ENCODE assay signal across 8 cellular contexts in genomic region chr10:27360581-27361172, GRCh38.
DNase-seq lines count a peak whose midpoint lies in the region; ATAC-seq, FAIRE-seq and TF ChIP-seq lines count a peak whose summit lies in the region.

No MANE protein-coding gene starts in this region.

- H3K27ac ChIP-seq in A673 (ENCODE audit: low read depth, low read length, poor library complexity, severe bottlenecking) (no peak overlapping the region), WERI-Rb-1 (no peak overlapping the region), mammary epithelial cell (ENCODE audit: insufficient read depth, low read depth, low read length) (no peak overlapping the region), keratinocyte (ENCODE audit: control insufficient read depth, insufficient read depth, low read length) (no peak overlapping the region)

- H3K79me2 ChIP-seq in mammary epithelial cell (ENCODE audit: insufficient read depth, low read length): no peaks in the 10 kb centered on the region
- no peaks in the 10 kb centered on the region for H3K79me2 ChIP-seq in keratinocyte (ENCODE audit: control insufficient read depth, insufficient read depth, low read length)

- peak; percentile 71 for FAIRE-seq in keratinocyte (lab: Jason Lieb, UNC)

- H3K9me1 ChIP-seq in keratinocyte (ENCODE audit: control insufficient read depth, extremely low read depth, insufficient read depth, low read length): no peaks in the 10 kb centered on the region

- H3K4me1 ChIP-seq in A673 (ENCODE audit: insufficient read depth, low read length, poor library complexity, severe bottlenecking) (no peaks in the 10 kb centered on the region), mammary epithelial cell (ENCODE audit: insufficient read depth, low read length) (no peaks in the 10 kb centered on the region), keratinocyte (ENCODE audit: control insufficient read depth, extremely low read depth, insufficient read depth, low read length) (no peaks in the 10 kb centered on the region)

- POLR2A ChIA-PET in A673 (lab: Charles Lee; ENCODE audit: low non-redundant PET): no interaction called here

- no peak overlapping the region for H3K4me3 ChIP-seq in A673 (ENCODE audit: low read depth, low read length, poor library complexity, severe bottlenecking)
- no peak overlapping the region for H3K4me3 ChIP-seq in WERI-Rb-1 (ENCODE audit: low read depth, low read length)
- no peak overlapping the region for H3K4me3 ChIP-seq in mammary epithelial cell (replicated peaks in 1 of 3; ENCODE audit: insufficient read depth in 1 of 3, low read depth in 2 of 3, low read length in 3 of 3)
- no peak overlapping the region for H3K4me3 ChIP-seq in keratinocyte (ENCODE audit: control insufficient read depth in 2 of 3, extremely low read depth in 1 of 3, insufficient read depth in 2 of 3, low read depth in 1 of 3, low read length in 3 of 3)

- H4K20me1 ChIP-seq in mammary epithelial cell (ENCODE audit: insufficient read depth, low read length) (no peaks in the 10 kb centered on the region), keratinocyte (ENCODE audit: control insufficient read depth, extremely low read depth, insufficient read depth, low read length) (no peaks in the 10 kb centered on the region)

- H2AFZ ChIP-seq in mammary epithelial cell (ENCODE audit: low read depth, low read length) (no peak overlapping the region), keratinocyte (ENCODE audit: control insufficient read depth, low read length) (no peak overlapping the region)

- BruUV-seq in A673 (replicated peaks; lab: Mats Ljungman, UMichigan) (no TSS peak), mammary epithelial cell (replicated peaks; lab: Mats Ljungman, UMichigan) (no TSS peak)

- dilution Hi-C loops in mammary epithelial cell (cut with HindIII; ENCODE audit: low sequenced_read_pairs) (no loop called here), keratinocyte (cut with MboI; ENCODE audit: extremely low pct_ligation_motif_present, low sequenced_read_pairs) (no loop called here)

- H3K27me3 ChIP-seq in A673 (replicated peaks; ENCODE audit: insufficient read depth, low read depth, low read length, poor library complexity) (no peaks in the 10 kb centered on the region), WERI-Rb-1 (ENCODE audit: insufficient read depth, low read depth, severe bottlenecking) (no peaks in the 10 kb centered on the region), mammary epithelial cell (ENCODE audit: insufficient read depth, low read length) (no peaks in the 10 kb centered on the region), keratinocyte (ENCODE audit: control insufficient read depth, extremely low read depth, insufficient read depth, low read length) (no peaks in the 10 kb centered on the region)

- CTCF ChIA-PET in A673 (lab: Charles Lee): no interaction called here
- CTCF ChIA-PET in mammary epithelial cell (lab: Charles Lee; ENCODE audit: low non-redundant PET): no interaction called here

- H3K36me3 ChIP-seq in A673 (ENCODE audit: insufficient read depth, low read length, poor library complexity, severe bottlenecking): no peaks in the 10 kb centered on the region
- no peaks in the 10 kb centered on the region for H3K36me3 ChIP-seq in WERI-Rb-1
- no peaks in the 10 kb centered on the region for H3K36me3 ChIP-seq in mammary epithelial cell (ENCODE audit: insufficient read depth, low read length)
- no peaks in the 10 kb centered on the region for H3K36me3 ChIP-seq in keratinocyte (ENCODE audit: control insufficient read depth in 2 of 2, extremely low read depth in 1 of 2, insufficient read depth in 2 of 2, low read length in 2 of 2)

- TF ChIP-seq CTCF in A673 (conservative IDR thresholded peaks at IDR 0.05; ENCODE audit: low read depth, low read length) (peak; percentile 92), WERI-Rb-1 (IDR thresholded peaks at IDR 0.05; ENCODE audit: low read depth, low read length) (peak; percentile 68), mammary epithelial cell (conservative IDR thresholded peaks at IDR 0.05 in 1 of 2, IDR thresholded peaks at IDR 0.05 in 1 of 2; ENCODE audit: extremely low read depth in 1 of 2, insufficient read depth in 1 of 2, low read depth in 1 of 2, low read length in 2 of 2) (peak; percentile 95 to 96), keratinocyte (optimal IDR thresholded peaks at IDR 0.05 in 1 of 3, IDR thresholded peaks at IDR 0.05 in 1 of 3, conservative IDR thresholded peaks at IDR 0.05 in 1 of 3; ENCODE audit: extremely low read depth in 1 of 3, insufficient read depth in 2 of 3, low read length in 3 of 3) (peak; percentile 79 to 98 (median 92))

- in situ Hi-C loops in mammary epithelial cell (cut with MboI; ENCODE audit: low sequenced_read_pairs in 2 of 2): no loop called here

- DNase-seq in A673 (ENCODE audit: low spot score): peak; percentile 89
- DNase-seq in NCI-H2107 (lab: John Stamatoyannopoulos, UW): peak; percentile 47
- peak; percentile 57 for DNase-seq in WERI-Rb-1
- DNase-seq in mammary epithelial cell: peak; percentile 54
- peak; percentile 64 for DNase-seq in keratinocyte (ENCODE audit: low read depth, low spot score)
- peak; percentile 83 for DNase-seq in stimulated activated CD4-positive, alpha-beta T cell treated with anti-CD3 and anti-CD28 coated beads, Interleukin-1b, Interleukin-23, amount 100 ng/mL, for 48 hours

- intact Hi-C loops in A673 (cut with micrococcal nuclease; ENCODE audit: unreplicated experiment): loop anchor here (1.0 kb wide), 2 partner anchors 469 to 1025 kb away; no protein-coding TSS in a partner anchor
- intact Hi-C loops in mammary epithelial cell (cut with micrococcal nuclease): loop anchor here (1.0 to 10.0 kb wide), 3 partner anchors 136 to 470 kb away; partner anchors contain the start of genes MASTL and YME1L1

- H3K4me2 ChIP-seq in mammary epithelial cell (ENCODE audit: insufficient read depth, low read depth, low read length): no peak overlapping the region
- H3K4me2 ChIP-seq in keratinocyte (ENCODE audit: control insufficient read depth, extremely low read depth, insufficient read depth, low read depth, low read length): no peak overlapping the region

- H3K9me3 ChIP-seq in A673 (ENCODE audit: low read depth, low read length, poor library complexity, severe bottlenecking): no peaks in the 10 kb centered on the region
- no peaks in the 10 kb centered on the region for H3K9me3 ChIP-seq in WERI-Rb-1 (ENCODE audit: severe bottlenecking)
- H3K9me3 ChIP-seq in mammary epithelial cell (replicated peaks; ENCODE audit: insufficient read depth, low read length): no peaks in the 10 kb centered on the region
- H3K9me3 ChIP-seq in keratinocyte (ENCODE audit: control insufficient read depth, low read depth, low read length): no peaks in the 10 kb centered on the region

- ATAC-seq in GM18511 (IDR thresholded peaks at IDR 0.05; ENCODE audit: unreplicated experiment) (peak; percentile 96), HG02981 (IDR thresholded peaks at IDR 0.05; ENCODE audit: unreplicated experiment) (peak; percentile 91)

- 6% methylated on average over 3 of the region's 3 CpGs for WGBS in mammary epithelial cell (ENCODE audit: low coverage, missing lambda C conversion rate)

- H3K9ac ChIP-seq in mammary epithelial cell (ENCODE audit: insufficient read depth, low read length) (no peak overlapping the region), keratinocyte (ENCODE audit: control insufficient read depth, extremely low read depth, insufficient read depth, low read length) (no peak overlapping the region)
